Comparison of ENCODE assay signal across 22 cellular contexts in genomic region chr2:222854773-222855700, GRCh38. TPM values are rescaled to one million over a fixed set of nuclear protein-coding genes. Genes with fewer than 3 reads are reported as not detected.
DNase-seq lines count a peak whose midpoint lies in the region; TF ChIP-seq lines count a peak whose summit lies in the region.
"Had no signal": no experiment of that assay in that cellular context is flagged by ENCODE, and none has a peak within 500 bp of the region (broad histone marks: within the 10 kb centered on the region; RNA-seq: fewer than 3 reads in every experiment).

No MANE protein-coding gene starts in this region.

- H2BK15ac ChIP-seq in mesendoderm (replicated peaks; ENCODE audit: low read depth): no peak overlapping the region

- H3K4me3 ChIP-seq in mesendoderm (ENCODE audit: low read length) (no peak overlapping the region), foreskin fibroblast (ENCODE audit: low read depth in 1 of 2, low read length in 2 of 2) (no peak overlapping the region)
- H3K4me3 ChIP-seq: BLaER1, HAP-1, SK-N-MC had no signal

- no peak overlapping the region for H3K27ac ChIP-seq in mesendoderm (ENCODE audit: low read depth, low read length)
- H3K27ac ChIP-seq: BLaER1, KMS-11, SK-N-MC had no signal

- no peak for TF ChIP-seq CTCF in foreskin fibroblast (IDR thresholded peaks at IDR 0.05; ENCODE audit: low read depth, low read length)

- peak overlapping the region; percentile 51 for H3K56ac ChIP-seq in mesendoderm (ENCODE audit: low read length)

- H3K4ac ChIP-seq in mesendoderm (ENCODE audit: low read depth, low read length): no peak overlapping the region

- no peak overlapping the region for H4K8ac ChIP-seq in mesendoderm (ENCODE audit: low read depth, low read length)

- WGBS in mesendoderm (ENCODE audit: extremely low coverage, insufficient coverage, low lambda C conversion rate): no CpG with 5 or more reads among the region's 11 CpGs

- no peak overlapping the region for H2BK120ac ChIP-seq in mesendoderm (ENCODE audit: low read depth, low read length)

- H2AK5ac ChIP-seq in mesendoderm (ENCODE audit: low read length): no peak overlapping the region

- no peaks in the 10 kb centered on the region for H3K27me3 ChIP-seq in mesendoderm (ENCODE audit: insufficient read depth, low read length, poor library complexity)
- H3K27me3 ChIP-seq: BLaER1 had no signal

- H4K5ac ChIP-seq in mesendoderm (ENCODE audit: low read length): no peak overlapping the region

- no peaks in the 10 kb centered on the region for H3K79me1 ChIP-seq in mesendoderm (ENCODE audit: low read length)

- H3K4me1 ChIP-seq in mesendoderm (ENCODE audit: control insufficient read depth, low read depth, low read length): peaks cover 2% of the 10 kb centered on the region

- no peak overlapping the region for H3K23ac ChIP-seq in mesendoderm (ENCODE audit: low read length)

- DNase-seq in NCI-H2171 treated with DMSO at 0.1 percent for 48 hours (lab: John Stamatoyannopoulos, UW) (peak; percentile 66), NCI-H2171 (lab: John Stamatoyannopoulos, UW) (no peak), ELF-1 (ENCODE audit: low read depth, low spot score) (peak; percentile 36), NCI-H524 treated with DMSO at 0.1 percent for 48 hours (lab: John Stamatoyannopoulos, UW) (peak; percentile 83), mesendoderm (peak; percentile 79), DMS79 (lab: John Stamatoyannopoulos, UW) (no peak), dermis blood vessel endothelial cell (no peak), foreskin fibroblast (no peak)
- DNase-seq: 8988T; CD4-positive, CD25-positive, alpha-beta regulatory T cell; DMS79 treated with DMSO at 0.1 percent for 48 hours; GOT3; NCI-H1048; NCI-H1417 treated with DMSO at 0.1 percent for 48 hours; NCI-H1694 treated with DMSO at 0.1 percent for 48 hours; NCI-H2081 treated with DMSO at 0.1 percent for 48 hours; NCI-H446 treated with DMSO at 0.1 percent for 48 hours; SIG-M5 had no signal

- no peaks in the 10 kb centered on the region for H3K79me2 ChIP-seq in mesendoderm (ENCODE audit: control insufficient read depth, insufficient read depth, low read length)

- H3K18ac ChIP-seq in mesendoderm (ENCODE audit: low read length): no peak overlapping the region

- H3K4me2 ChIP-seq in mesendoderm (ENCODE audit: low read length): no peak overlapping the region
- H3K4me2 ChIP-seq: BLaER1, KMS-11 had no signal

- H2BK5ac ChIP-seq in mesendoderm (ENCODE audit: low read length): no peak overlapping the region

- no peak overlapping the region for H3K9ac ChIP-seq in mesendoderm (ENCODE audit: low read length)
- H3K9ac ChIP-seq: BLaER1, KMS-11 had no signal

- no peaks in the 10 kb centered on the region for H3K36me3 ChIP-seq in mesendoderm (ENCODE audit: control insufficient read depth, insufficient read depth, low read length)
- H3K36me3 ChIP-seq: BLaER1, HAP-1 had no signal

RNA-seq across cellular contexts. Expression of gene ACSL3, which starts 5.8 kb away (rescaled TPM):
- polyA plus RNA-seq in mesendoderm (2013, experiment 1 of 2): 81.5 TPM
- polyA plus RNA-seq in mesendoderm (2013, experiment 2 of 2): 84.2 TPM
- total RNA-seq in dermis blood vessel endothelial cell: 125 and 137 TPM in 2 replicates

Comparison
In these comparisons a context has a peak if more than half of its experiments do, and no peak if none do; other contexts are left out.
1. DNase-seq: peak in NCI-H2171 treated with DMSO at 0.1 percent for 48 hours (single experiment), ELF-1 (single experiment), NCI-H524 treated with DMSO at 0.1 percent for 48 hours (single experiment) and mesendoderm (single experiment); none in NCI-H2171 (single experiment), DMS79 (single experiment), dermis blood vessel endothelial cell (single experiment) and foreskin fibroblast (0 of 2).